ENCODE assay signal across 14 cellular contexts in the genomic region with DNA sequence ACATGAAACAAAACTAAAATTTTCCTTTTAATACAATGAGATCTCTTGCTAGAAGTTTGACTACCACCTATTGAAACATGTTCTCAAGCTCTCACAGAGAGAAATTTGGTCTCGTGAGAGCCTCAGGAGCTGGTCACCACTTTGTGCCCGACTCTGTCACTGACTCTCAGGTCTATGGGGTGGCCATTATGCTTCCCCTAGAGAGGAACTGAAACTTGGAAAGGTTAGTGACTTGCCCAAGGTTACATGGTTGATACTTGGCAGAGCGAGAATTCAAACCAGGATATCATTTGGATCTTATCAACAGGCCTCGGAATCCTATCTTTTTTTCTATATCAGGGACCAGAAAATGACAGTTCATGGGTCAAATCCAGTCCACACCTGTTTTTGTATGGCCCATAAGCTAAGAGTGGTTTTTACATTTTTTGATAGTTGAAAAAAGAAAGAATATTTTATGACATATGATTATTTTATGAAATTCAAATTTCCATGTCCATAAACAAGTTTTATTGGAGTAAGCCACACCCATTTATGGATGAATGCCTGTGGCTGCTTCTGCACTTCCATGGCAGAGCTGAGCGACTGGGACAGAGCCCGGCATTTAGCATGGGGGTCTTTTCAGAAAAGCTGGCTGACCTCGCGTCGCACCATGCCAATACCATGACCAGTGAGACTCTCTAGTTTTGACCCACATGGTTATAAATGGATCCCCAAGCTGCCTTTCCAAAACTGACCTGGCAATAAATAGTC. TPM values are rescaled to one million over a fixed set of nuclear protein-coding genes. Genes with fewer than 3 reads are reported as not detected.
A peak's percentile ranks its signal among the peaks of the same experiment; 100 is the strongest.
DNase-seq lines count a peak whose midpoint lies in the region; ATAC-seq and TF ChIP-seq lines count a peak whose summit lies in the region.
"Had no signal": no experiment of that assay in that cellular context is flagged by ENCODE, and none has a peak within 500 bp of the region (broad histone marks: within the 10 kb centered on the region; RNA-seq: fewer than 3 reads in every experiment).

No MANE protein-coding gene starts in this region.

- ATAC-seq in GM18511 (IDR thresholded peaks at IDR 0.05; ENCODE audit: unreplicated experiment) (peak; percentile 43), mucosa of descending colon (peak; percentile 30), GM18907 (IDR thresholded peaks at IDR 0.05; ENCODE audit: unreplicated experiment) (no peak), HG03520 (IDR thresholded peaks at IDR 0.05; ENCODE audit: unreplicated experiment) (no peak)
- no peak for ATAC-seq in activated naive CD4-positive, alpha-beta T cell treated with anti-CD3 and anti-CD28 coated beads, Interleukin-2, amount 50 U/mL, for 72 hours
- ATAC-seq: Panc1 had no signal

- peaks cover 46% of the 10 kb centered on the region for H3K4me1 Mint-ChIP-seq in chondrocyte (ENCODE audit: low read depth)

- 72 to 85% (median 80%) methylated on average over 9 of the region's 9 CpGs for WGBS in stomach, 5 donors

- no peaks in the 10 kb centered on the region for H3K9me3 Mint-ChIP-seq in chondrocyte (ENCODE audit: low read depth)
- H3K9me3 Mint-ChIP-seq in activated naive CD4-positive, alpha-beta T cell treated with anti-CD3 and anti-CD28 coated beads, Interleukin-2, amount 50 U/mL, for 72 hours = no peaks in the 10 kb centered on the region

- H3K27ac ChIP-seq in stomach = peak overlapping the region in 4 of 5 donors; percentile 4 to 70 (median 28)
- H3K27ac ChIP-seq: brain microvascular endothelial cell, prostate gland had no signal

- H3K4me3 ChIP-seq in mucosa of descending colon (no peak overlapping the region), stomach (no peak overlapping the region)
- H3K4me3 ChIP-seq: prostate gland, thyroid gland had no signal

- H3K36me3 ChIP-seq in mucosa of descending colon (ENCODE audit: low read depth) (no peaks in the 10 kb centered on the region), stomach (no peaks in the 10 kb centered on the region)
- H3K36me3 ChIP-seq: brain microvascular endothelial cell, prostate gland, thyroid gland had no signal

- H3K27ac Mint-ChIP-seq in chondrocyte (ENCODE audit: unreplicated experiment) = peak overlapping the region; percentile 71
- no peak overlapping the region for H3K27ac Mint-ChIP-seq in activated naive CD4-positive, alpha-beta T cell treated with anti-CD3 and anti-CD28 coated beads, Interleukin-2, amount 50 U/mL, for 72 hours

- H3K27me3 Mint-ChIP-seq in chondrocyte (ENCODE audit: low read depth) = no peaks in the 10 kb centered on the region

- no peak overlapping the region for H3K4me3 Mint-ChIP-seq in chondrocyte (ENCODE audit: unreplicated experiment)

- no peaks in the 10 kb centered on the region for H3K9me3 ChIP-seq in mucosa of descending colon
- H3K9me3 ChIP-seq in stomach = no peaks in the 10 kb centered on the region
- H3K9me3 ChIP-seq: prostate gland, thyroid gland had no signal

- H3K4me1 ChIP-seq in mucosa of descending colon (ENCODE audit: low read depth) (peaks cover 20% of the 10 kb centered on the region), stomach (peaks cover 36 to 62% (median 49%) of the 10 kb centered on the region in 4 donors)
- H3K4me1 ChIP-seq: prostate gland had no signal

- no peak for DNase-seq in chondrocyte (ENCODE audit: low spot score)
- peak in 2 of 3 donors; percentile 48 to 57 for DNase-seq in mucosa of descending colon
- no peak for DNase-seq in stomach
- DNase-seq in activated naive CD4-positive, alpha-beta T cell treated with anti-CD3 and anti-CD28 coated beads, Interleukin-2, amount 50 U/mL, for 72 hours (ENCODE audit: low spot score in 2 of 2) = no peak
- no peak for DNase-seq in dedifferentiated amniotic fluid mesenchymal stem cell (ENCODE audit: extremely low spot score)
- DNase-seq: brain microvascular endothelial cell, NCI-H2081, SW 1271, thyroid gland had no signal

- no peak for TF ChIP-seq EP300 in stomach (IDR thresholded peaks at IDR 0.05)

- intact Hi-C loops in mucosa of descending colon (cut with DNase I, micrococcal nuclease) (no loop called here), stomach (cut with DNase I; ENCODE audit: low total_unique reads) (no loop called here)

- TF ChIP-seq CTCF in chondrocyte (IDR thresholded peaks at IDR 0.05) = no peak
- no peak for TF ChIP-seq CTCF in mucosa of descending colon (IDR thresholded peaks at IDR 0.05)
- no peak for TF ChIP-seq CTCF in stomach (IDR thresholded peaks at IDR 0.05)

- no peaks in the 10 kb centered on the region for H3K27me3 ChIP-seq in stomach
- H3K27me3 ChIP-seq: brain microvascular endothelial cell, thyroid gland had no signal

- H3K36me3 Mint-ChIP-seq in chondrocyte (ENCODE audit: low read depth) = no peaks in the 10 kb centered on the region
- no peaks in the 10 kb centered on the region for H3K36me3 Mint-ChIP-seq in activated naive CD4-positive, alpha-beta T cell treated with anti-CD3 and anti-CD28 coated beads, Interleukin-2, amount 50 U/mL, for 72 hours

- TF ChIP-seq POLR2A in stomach (IDR thresholded peaks at IDR 0.05) = no peak

RNA-seq across cellular contexts. Expression of a gene that starts 44.8 kb away (rescaled TPM):
- total RNA-seq in chondrocyte (not detected in 3 replicates), mucosa of descending colon (1 to 10 TPM in 2 of 3 donors, under 1 TPM in 1; 0.53 to 2.3 (median 1.4) TPM), stomach (1 to 10 TPM in 2 of 5 donors, not detected in 3; 1.0 to 2.4 TPM)
- not detected for polyA plus RNA-seq in stomach
- total RNA-seq in activated naive CD4-positive, alpha-beta T cell treated with anti-CD3 and anti-CD28 coated beads, Interleukin-2, amount 50 U/mL, for 72 hours = not detected

Comparison
In these comparisons a context has a peak if more than half of its experiments do, and no peak if none do; other contexts are left out.
1. ATAC-seq: peak in GM18511 (single experiment) and mucosa of descending colon (single experiment); none in activated naive CD4-positive, alpha-beta T cell treated with anti-CD3 and anti-CD28 coated beads, Interleukin-2, amount 50 U/mL, for 72 hours (0 of 2), GM18907 (single experiment) and HG03520 (single experiment).
2. DNase-seq: peak in mucosa of descending colon (2 of 3); none in chondrocyte (single experiment), stomach (single experiment), activated naive CD4-positive, alpha-beta T cell treated with anti-CD3 and anti-CD28 coated beads, Interleukin-2, amount 50 U/mL, for 72 hours (0 of 2) and dedifferentiated amniotic fluid mesenchymal stem cell (single experiment).